In genomic region chr3:46059432-46059831, GRCh38 we compare ENCODE assay signal across 24 cellular contexts. TPM values are rescaled to one million over a fixed set of nuclear protein-coding genes. Genes with fewer than 3 reads are reported as not detected.
DNase-seq lines count a peak whose midpoint lies in the region; ATAC-seq and TF ChIP-seq lines count a peak whose summit lies in the region.
"Had no signal": no experiment of that assay in that cellular context is flagged by ENCODE, and none has a peak within 500 bp of the region (broad histone marks: within the 10 kb centered on the region; RNA-seq: fewer than 3 reads in every experiment).

No MANE protein-coding gene starts in this region.

- no peaks in the 10 kb centered on the region for H4K20me1 ChIP-seq in Karpas-422 (ENCODE audit: insufficient read depth, low read depth, low read length)

- peaks cover 0 to 79% (median 10%) of the 10 kb centered on the region in 5 donors for H3K27me3 Mint-ChIP-seq in naive thymus-derived CD4-positive, alpha-beta T cell

- peak; percentile 61 for ATAC-seq in naive thymus-derived CD4-positive, alpha-beta T cell
- no peak for ATAC-seq in HG02973 (IDR thresholded peaks at IDR 0.05; ENCODE audit: unreplicated experiment)
- ATAC-seq: activated naive CD8-positive, alpha-beta T cell treated with anti-CD3 and anti-CD28 coated beads, Interleukin-2, amount 50 U/mL, for 24 hours; left ventricle myocardium superior; right cardiac atrium had no signal

- H3K27ac ChIP-seq in Karpas-422 (ENCODE audit: low read length): no peak overlapping the region
- no peak overlapping the region for H3K27ac ChIP-seq in naive thymus-derived CD4-positive, alpha-beta T cell (ENCODE audit: low read depth, low read length)
- H3K27ac ChIP-seq: thoracic aorta, WERI-Rb-1 had no signal

- intact Hi-C loops in naive thymus-derived CD4-positive, alpha-beta T cell (cut with micrococcal nuclease): no loop called here

- CTCF ChIA-PET in naive thymus-derived CD4-positive, alpha-beta T cell (lab: Charles Lee): no interaction called here

- no peaks in the 10 kb centered on the region for H3K9me2 ChIP-seq in Karpas-422 (replicated peaks; ENCODE audit: insufficient read depth, low read length)

- H3K4me1 Mint-ChIP-seq in naive thymus-derived CD4-positive, alpha-beta T cell: peaks cover 11 to 24% (median 19%) of the 10 kb centered on the region in 7 donors
- H3K4me1 Mint-ChIP-seq: brain had no signal

- H3K4me1 ChIP-seq in Karpas-422 (ENCODE audit: low read length): peaks cover 7% of the 10 kb centered on the region
- H3K4me1 ChIP-seq in naive thymus-derived CD4-positive, alpha-beta T cell (ENCODE audit: control insufficient read depth in 2 of 2, insufficient read depth in 2 of 2, low read length in 2 of 2): peaks cover 5 to 15% of the 10 kb centered on the region in 2 donors

- no peaks in the 10 kb centered on the region for H3K9me3 ChIP-seq in Karpas-422 (ENCODE audit: low read length)
- H3K9me3 ChIP-seq in naive thymus-derived CD4-positive, alpha-beta T cell (ENCODE audit: control insufficient read depth in 2 of 3, low read length in 3 of 3): no peaks in the 10 kb centered on the region
- H3K9me3 ChIP-seq: thoracic aorta had no signal

- H3K4me3 ChIP-seq in Karpas-422 (ENCODE audit: low read length): no peak overlapping the region
- H3K4me3 ChIP-seq in naive thymus-derived CD4-positive, alpha-beta T cell (ENCODE audit: low read length): no peak overlapping the region
- H3K4me3 ChIP-seq: thoracic aorta had no signal

- H3K36me3 Mint-ChIP-seq in naive thymus-derived CD4-positive, alpha-beta T cell: peaks cover 0 to 4% (median 0%) of the 10 kb centered on the region in 5 donors
- H3K36me3 Mint-ChIP-seq: brain; CD4-positive, alpha-beta memory T cell had no signal

- no peak overlapping the region for H3K9ac ChIP-seq in Karpas-422 (ENCODE audit: low read length)

- H3K9me3 Mint-ChIP-seq in naive thymus-derived CD4-positive, alpha-beta T cell: peaks cover 0 to 2% (median 0%) of the 10 kb centered on the region in 11 donors
- H3K9me3 Mint-ChIP-seq: activated naive CD8-positive, alpha-beta T cell treated with anti-CD3 and anti-CD28 coated beads, Interleukin-2, amount 50 U/mL, for 24 hours; brain; CD4-positive, alpha-beta memory T cell; endodermal cell had no signal

- no peak overlapping the region for H3K27ac Mint-ChIP-seq in naive thymus-derived CD4-positive, alpha-beta T cell
- H3K27ac Mint-ChIP-seq: activated naive CD8-positive, alpha-beta T cell treated with anti-CD3 and anti-CD28 coated beads, Interleukin-2, amount 50 U/mL, for 24 hours; brain; CD4-positive, alpha-beta memory T cell; endodermal cell had no signal

- no peak for TF ChIP-seq CTCF in GM10266 (IDR thresholded peaks at IDR 0.05; ENCODE audit: control insufficient read depth, insufficient read depth, low read depth, missing control alignments)

- H3K4me2 ChIP-seq in Karpas-422 (ENCODE audit: low read depth, low read length, poor library complexity, severe bottlenecking): no peak overlapping the region

- H3K27me3 ChIP-seq in Karpas-422 (ENCODE audit: low read length): no peaks in the 10 kb centered on the region
- H3K27me3 ChIP-seq in naive thymus-derived CD4-positive, alpha-beta T cell (ENCODE audit: control insufficient read depth in 2 of 2, insufficient read depth in 2 of 2, low read length in 2 of 2): no peaks in the 10 kb centered on the region

- DNase-seq in CD1c-positive myeloid dendritic cell (ENCODE audit: extremely low spot score) (peak; percentile 91), Karpas-422 (peak; percentile 54), RPMI8226 (peak; percentile 36), NCI-H774 (lab: John Stamatoyannopoulos, UW) (no peak), GM10266 (ENCODE audit: extremely low spot score) (no peak)
- DNase-seq in naive thymus-derived CD4-positive, alpha-beta T cell: no peak
- DNase-seq in stimulated activated CD4-positive, alpha-beta T cell treated with anti-CD3 and anti-CD28 coated beads, Interleukin-12 subunit alpha, Interleukin-12 subunit beta, amount 100 ng/mL, for 4 hours: no peak
- DNase-seq: activated CD4-positive, alpha-beta T cell treated with anti-CD3 and anti-CD28 coated beads, Interleukin-2, amount 50 U/mL, for 4 hours; activated effector memory CD4-positive, alpha-beta T cell treated with anti-CD3 and anti-CD28 coated beads, Interleukin-2, amount 50 U/mL, for 16 hours; activated naive CD8-positive, alpha-beta T cell treated with anti-CD3 and anti-CD28 coated beads, Interleukin-2, amount 50 U/mL, for 24 hours; CD4-positive, alpha-beta memory T cell; endodermal cell; GF-D8; left ventricle myocardium superior; NCI-H1436 treated with DMSO at 0.1 percent for 48 hours; NCI-H510A treated with DMSO at 0.1 percent for 48 hours; occipital lobe; right cardiac atrium; SHP77 treated with DMSO at 0.1 percent for 48 hours; T-helper 2 cell; WERI-Rb-1 had no signal

- POLR2A ChIA-PET in naive thymus-derived CD4-positive, alpha-beta T cell (lab: Charles Lee): no interaction called here

- H2AFZ ChIP-seq in Karpas-422 (ENCODE audit: low read length): no peak overlapping the region

- H3K4me3 Mint-ChIP-seq in naive thymus-derived CD4-positive, alpha-beta T cell: no peak overlapping the region
- H3K4me3 Mint-ChIP-seq: activated naive CD8-positive, alpha-beta T cell treated with anti-CD3 and anti-CD28 coated beads, Interleukin-2, amount 50 U/mL, for 24 hours; brain; CD4-positive, alpha-beta memory T cell; endodermal cell had no signal

- H3K79me2 ChIP-seq in Karpas-422 (ENCODE audit: low read length): no peaks in the 10 kb centered on the region

- no peaks in the 10 kb centered on the region for H3K36me3 ChIP-seq in Karpas-422 (ENCODE audit: insufficient read depth, low read length)
- H3K36me3 ChIP-seq in naive thymus-derived CD4-positive, alpha-beta T cell (ENCODE audit: control insufficient read depth in 2 of 3, insufficient read depth in 3 of 3, low read length in 3 of 3): no peaks in the 10 kb centered on the region
- H3K36me3 ChIP-seq: thoracic aorta, WERI-Rb-1 had no signal

RNA-seq across cellular contexts. Expression of gene XCR1, which starts 32.1 kb away (rescaled TPM):
- not detected in 2 replicates for total RNA-seq in Karpas-422 (2014; rRNA removed; shearing (Covaris generic); ENCODE audit: low replicate concordance)
- under 1 TPM in 2 of 5 experiments, not detected in 3; 0.05 to 0.88 TPM for total RNA-seq in naive thymus-derived CD4-positive, alpha-beta T cell
- polyA plus RNA-seq in naive thymus-derived CD4-positive, alpha-beta T cell: not detected
- total RNA-seq: CD4-positive, alpha-beta memory T cell; endodermal cell; left ventricle myocardium superior; occipital lobe; thoracic aorta had no signal
- polyA plus RNA-seq: CD4-positive, alpha-beta memory T cell; right cardiac atrium had no signal

Comparison
In these comparisons a context has a peak if more than half of its experiments do, and no peak if none do; other contexts are left out.
1. DNase-seq: peak in CD1c-positive myeloid dendritic cell (single experiment), Karpas-422 (single experiment) and RPMI8226 (single experiment); none in naive thymus-derived CD4-positive, alpha-beta T cell (0 of 9), stimulated activated CD4-positive, alpha-beta T cell treated with anti-CD3 and anti-CD28 coated beads, Interleukin-12 subunit alpha, Interleukin-12 subunit beta, amount 100 ng/mL, for 4 hours (single experiment), NCI-H774 (single experiment) and GM10266 (single experiment).